In genomic region chr4:128768373-128768996, GRCh38 we compare ENCODE assay signal across 26 cellular contexts. TPM values are rescaled to one million over a fixed set of nuclear protein-coding genes. Genes with fewer than 3 reads are reported as not detected.
A peak's percentile ranks its signal among the peaks of the same experiment; 100 is the strongest.
DNase-seq lines count a peak whose midpoint lies in the region; ATAC-seq and TF ChIP-seq lines count a peak whose summit lies in the region.
"Had no signal": no experiment of that assay in that cellular context is flagged by ENCODE, and none has a peak within 500 bp of the region (broad histone marks: within the 10 kb centered on the region; RNA-seq: fewer than 3 reads in every experiment).

No MANE protein-coding gene starts in this region.

- H3K27ac Mint-ChIP-seq in stimulated activated effector memory CD8-positive, alpha-beta T cell treated with anti-CD3 and anti-CD28 coated beads, Interleukin-12 subunit alpha, Interleukin-12 subunit beta, amount 100 ng/mL, for 72 hours: no peak overlapping the region
- H3K27ac Mint-ChIP-seq in CD4-positive, alpha-beta T cell: no peak overlapping the region
- H3K27ac Mint-ChIP-seq: activated naive CD4-positive, alpha-beta T cell treated with anti-CD3 and anti-CD28 coated beads, Interleukin-2, amount 50 U/mL, for 72 hours; T-helper 17 cell; type B pancreatic cell; WTC11 had no signal

- intact Hi-C loops in Right ventricle myocardium inferior (cut with DNase I): no loop called here
- intact Hi-C loops in CD4-positive, alpha-beta T cell (cut with DNase I, micrococcal nuclease): no loop called here

- H3K9me3 ChIP-seq in cardiac muscle cell (ENCODE audit: low read depth): no peaks in the 10 kb centered on the region
- no peaks in the 10 kb centered on the region for H3K9me3 ChIP-seq in CD4-positive, alpha-beta T cell (ENCODE audit: control insufficient read depth, low read length)
- H3K9me3 ChIP-seq: heart right ventricle had no signal

- no peak overlapping the region for H3K27ac ChIP-seq in cardiac muscle cell
- H3K27ac ChIP-seq in CD4-positive, alpha-beta T cell (ENCODE audit: low read depth, low read length): no peak overlapping the region
- H3K27ac ChIP-seq: heart right ventricle had no signal

- DNase-seq in cardiac muscle cell (ENCODE audit: low read depth in 1 of 2, low spot score in 1 of 2) (peak; percentile 67 to 76), Right ventricle myocardium inferior (ENCODE audit: missing footprints) (no peak), astrocyte of the hippocampus (ENCODE audit: low read depth, low spot score) (peak; percentile 44), islet precursor cell (peak; percentile 63), NCI-H2107 treated with DMSO at 0.1 percent for 48 hours (lab: John Stamatoyannopoulos, UW; ENCODE audit: unreplicated experiment) (no peak), GM10248 (ENCODE audit: extremely low spot score) (no peak)
- no peak for DNase-seq in stimulated activated effector memory CD8-positive, alpha-beta T cell treated with anti-CD3 and anti-CD28 coated beads, Interleukin-12 subunit alpha, Interleukin-12 subunit beta, amount 100 ng/mL, for 72 hours (ENCODE audit: low spot score in 2 of 2)
- no peak for DNase-seq in CD4-positive, alpha-beta T cell
- DNase-seq: activated T-cell treated with anti-CD3 and anti-CD28 coated beads, Interleukin-2, amount 50 U/mL, for 48 hours; DMS153; effector CD8-positive, alpha-beta T cell; GOT3; heart right ventricle; MM.1S; NCI-H1694; NCI-H510A; SHP77; stimulated activated CD4-positive, alpha-beta T cell treated with anti-CD3 and anti-CD28 coated beads, Interleukin-15, amount 100 ng/mL, for 24 hours; stimulated activated naive CD4-positive, alpha-beta T cell; T-helper 17 cell had no signal

- no peak overlapping the region for H3K4me3 ChIP-seq in cardiac muscle cell
- H3K4me3 ChIP-seq: heart right ventricle had no signal

- H3K4me1 Mint-ChIP-seq in stimulated activated effector memory CD8-positive, alpha-beta T cell treated with anti-CD3 and anti-CD28 coated beads, Interleukin-12 subunit alpha, Interleukin-12 subunit beta, amount 100 ng/mL, for 72 hours: peaks cover 6% of the 10 kb centered on the region
- H3K4me1 Mint-ChIP-seq in CD4-positive, alpha-beta T cell (ENCODE audit: low read depth): peaks cover 4% of the 10 kb centered on the region
- H3K4me1 Mint-ChIP-seq: T-helper 17 cell had no signal

- peaks cover 73% of the 10 kb centered on the region for H3K27me3 ChIP-seq in cardiac muscle cell
- H3K27me3 ChIP-seq in CD4-positive, alpha-beta T cell (ENCODE audit: control insufficient read depth, insufficient read depth, low read length): no peaks in the 10 kb centered on the region
- H3K27me3 ChIP-seq: heart right ventricle had no signal

- no peak overlapping the region for H3K4me3 Mint-ChIP-seq in stimulated activated effector memory CD8-positive, alpha-beta T cell treated with anti-CD3 and anti-CD28 coated beads, Interleukin-12 subunit alpha, Interleukin-12 subunit beta, amount 100 ng/mL, for 72 hours
- H3K4me3 Mint-ChIP-seq in CD4-positive, alpha-beta T cell: no peak overlapping the region
- H3K4me3 Mint-ChIP-seq: central memory CD8-positive, alpha-beta T cell; neural crest cell; T-helper 17 cell; type B pancreatic cell; WTC11 had no signal

- no peaks in the 10 kb centered on the region for H3K27me3 Mint-ChIP-seq in CD4-positive, alpha-beta T cell
- H3K27me3 Mint-ChIP-seq: central memory CD8-positive, alpha-beta T cell; type B pancreatic cell had no signal

- no peak for ATAC-seq in Right ventricle myocardium inferior
- peak; percentile 19 for ATAC-seq in stimulated activated effector memory CD8-positive, alpha-beta T cell treated with anti-CD3 and anti-CD28 coated beads, Interleukin-12 subunit alpha, Interleukin-12 subunit beta, amount 100 ng/mL, for 72 hours
- no peak for ATAC-seq in CD4-positive, alpha-beta T cell (ENCODE audit: poor library complexity)
- ATAC-seq: HepG2, T-helper 17 cell, WTC11 had no signal

- POLR2A ChIA-PET in GM10248 (lab: Yijun Ruan, JAX): no interaction called here
- POLR2A ChIA-PET in CD4-positive, alpha-beta T cell (lab: Charles Lee): no interaction called here

- peaks cover 8% of the 10 kb centered on the region for H3K4me1 ChIP-seq in cardiac muscle cell (ENCODE audit: low read depth)

- H3K9me3 Mint-ChIP-seq in stimulated activated effector memory CD8-positive, alpha-beta T cell treated with anti-CD3 and anti-CD28 coated beads, Interleukin-12 subunit alpha, Interleukin-12 subunit beta, amount 100 ng/mL, for 72 hours: no peaks in the 10 kb centered on the region
- H3K9me3 Mint-ChIP-seq in CD4-positive, alpha-beta T cell: no peaks in the 10 kb centered on the region
- H3K9me3 Mint-ChIP-seq: activated naive CD4-positive, alpha-beta T cell treated with anti-CD3 and anti-CD28 coated beads, Interleukin-2, amount 50 U/mL, for 72 hours; central memory CD8-positive, alpha-beta T cell; type B pancreatic cell; WTC11 had no signal

- no peaks in the 10 kb centered on the region for H3K36me3 ChIP-seq in cardiac muscle cell
- H3K36me3 ChIP-seq: heart right ventricle had no signal

- CTCF ChIA-PET in GM10248 (lab: Yijun Ruan, JAX): interaction anchor here (1.0 to 1.5 kb wide), 3 partner anchors 11 to 15 kb away, joined by 3 to 4 read pairs (median 3); no protein-coding TSS in a partner anchor
- CTCF ChIA-PET in CD4-positive, alpha-beta T cell (lab: Charles Lee): no interaction called here

- TF ChIP-seq CTCF in cardiac muscle cell (IDR thresholded peaks at IDR 0.05; ENCODE audit: low read depth, low read length) (no peak), GM10248 (IDR thresholded peaks at IDR 0.05; ENCODE audit: control extremely low read depth, extremely low read depth, low read depth, missing control alignments) (no peak)
- TF ChIP-seq CTCF in CD4-positive, alpha-beta T cell (IDR thresholded peaks at IDR 0.05): no peak

- no peaks in the 10 kb centered on the region for H3K36me3 Mint-ChIP-seq in stimulated activated effector memory CD8-positive, alpha-beta T cell treated with anti-CD3 and anti-CD28 coated beads, Interleukin-12 subunit alpha, Interleukin-12 subunit beta, amount 100 ng/mL, for 72 hours
- H3K36me3 Mint-ChIP-seq in CD4-positive, alpha-beta T cell (ENCODE audit: low read depth): no peaks in the 10 kb centered on the region
- H3K36me3 Mint-ChIP-seq: activated naive CD4-positive, alpha-beta T cell treated with anti-CD3 and anti-CD28 coated beads, Interleukin-2, amount 50 U/mL, for 72 hours; type B pancreatic cell; WTC11 had no signal

RNA-seq across cellular contexts. Expression of gene JADE1, which starts 41.0 kb away (rescaled TPM):
- total RNA-seq in cardiac muscle cell: 6.0 and 12.3 TPM in 2 replicates
- polyA plus RNA-seq in cardiac muscle cell: 7.1 and 11.5 TPM in 2 replicates
- 24.3 TPM for total RNA-seq in Right ventricle myocardium inferior
- 10 to 100 TPM; 57.1 to 58.4 TPM for total RNA-seq in CD4-positive, alpha-beta T cell

Comparison
In these comparisons a context has a peak if more than half of its experiments do, and no peak if none do; other contexts are left out.
1. DNase-seq: peak in cardiac muscle cell (2 of 2), astrocyte of the hippocampus (single experiment) and islet precursor cell (single experiment); none in Right ventricle myocardium inferior (single experiment), stimulated activated effector memory CD8-positive, alpha-beta T cell treated with anti-CD3 and anti-CD28 coated beads, Interleukin-12 subunit alpha, Interleukin-12 subunit beta, amount 100 ng/mL, for 72 hours (0 of 2), NCI-H2107 treated with DMSO at 0.1 percent for 48 hours (single experiment), GM10248 (single experiment) and CD4-positive, alpha-beta T cell (0 of 10).